Comparison of ENCODE assay signal across 10 cellular contexts in the genomic region with DNA sequence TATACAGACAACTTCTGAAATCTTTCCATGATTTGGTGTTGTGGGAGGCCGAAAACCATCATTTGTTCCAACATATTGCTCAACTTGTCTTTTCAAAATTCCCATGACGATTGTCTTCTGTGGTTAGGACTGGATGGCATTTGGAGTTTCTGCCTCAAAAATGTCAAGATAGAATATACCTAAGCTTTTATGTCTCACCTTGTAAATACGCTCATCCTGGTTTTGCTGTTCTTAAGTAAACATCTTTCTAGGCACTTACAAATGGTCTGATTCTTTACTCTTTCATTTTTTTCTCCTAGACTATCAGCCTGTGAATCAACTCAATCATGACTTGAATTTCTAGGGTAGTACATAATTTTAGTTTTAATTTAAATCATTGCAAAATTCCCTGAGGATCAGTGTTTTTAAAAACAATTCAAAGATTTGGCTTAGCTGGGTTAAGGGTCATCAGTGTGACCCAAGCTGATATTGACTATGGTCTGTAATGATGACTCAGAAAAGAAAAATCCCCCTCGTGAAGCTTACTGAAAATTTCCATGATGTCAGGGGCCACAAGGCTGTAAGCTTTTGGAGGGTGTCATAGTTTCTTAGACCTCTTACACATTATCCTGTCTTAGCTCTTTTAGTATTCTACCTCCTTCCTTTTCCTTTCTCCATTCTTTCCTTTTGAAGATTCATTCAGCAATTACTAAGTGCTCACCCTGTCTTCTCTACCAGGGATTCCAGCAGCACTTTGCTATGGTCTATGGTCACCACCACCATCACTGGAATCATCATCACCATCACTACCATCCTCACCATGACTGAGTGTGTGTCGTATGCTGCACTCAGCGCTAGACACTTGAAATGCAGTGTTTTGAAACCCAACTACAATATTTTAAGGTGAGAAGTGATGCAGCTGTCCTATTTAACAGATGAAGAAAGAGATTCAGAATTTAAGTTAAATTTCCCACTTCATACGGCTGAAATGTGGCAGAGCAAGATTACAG.
A peak's percentile ranks its signal among the peaks of the same experiment; 100 is the strongest.
DNase-seq lines count a peak whose midpoint lies in the region; ATAC-seq and FAIRE-seq lines count a peak whose summit lies in the region.
"Had no signal": no experiment of that assay in that cellular context is flagged by ENCODE, and none has a peak within 500 bp of the region (broad histone marks: within the 10 kb centered on the region; RNA-seq: fewer than 3 reads in every experiment).

No MANE protein-coding gene starts in this region.

- peak; percentile 76 for ATAC-seq in GM18502 (IDR thresholded peaks at IDR 0.05; ENCODE audit: poor library complexity, unreplicated experiment)
- peak; percentile 73 for ATAC-seq in HG02973 (IDR thresholded peaks at IDR 0.05; ENCODE audit: unreplicated experiment)
- ATAC-seq in activated naive CD8-positive, alpha-beta T cell treated with anti-CD3 and anti-CD28 coated beads, Interleukin-2, amount 50 U/mL, for 24 hours = peak; percentile 76

- no peak for FAIRE-seq in frontal cortex (lab: Jason Lieb, UNC)
- FAIRE-seq: keratinocyte had no signal

- peaks cover 18% of the 10 kb centered on the region for H3K4me1 Mint-ChIP-seq in activated naive CD8-positive, alpha-beta T cell treated with anti-CD3 and anti-CD28 coated beads, Interleukin-2, amount 50 U/mL, for 24 hours

- H3K27ac Mint-ChIP-seq in activated naive CD8-positive, alpha-beta T cell treated with anti-CD3 and anti-CD28 coated beads, Interleukin-2, amount 50 U/mL, for 24 hours = peak overlapping the region; percentile 21

- no peaks in the 10 kb centered on the region for H3K36me3 Mint-ChIP-seq in activated naive CD8-positive, alpha-beta T cell treated with anti-CD3 and anti-CD28 coated beads, Interleukin-2, amount 50 U/mL, for 24 hours (ENCODE audit: low read depth)

- DNase-seq in activated naive CD8-positive, alpha-beta T cell treated with anti-CD3 and anti-CD28 coated beads, Interleukin-2, amount 50 U/mL, for 24 hours = no peak
- DNase-seq in lung microvascular endothelial cell (ENCODE audit: low read depth in 2 of 2) = peak; percentile 10 to 84
- DNase-seq in activated CD4-positive, CD25-positive, alpha-beta regulatory T cell treated with anti-CD3 and anti-CD28 coated beads, Interleukin-2, amount 50 U/mL, for 72 hours = no peak
- no peak for DNase-seq in stimulated activated CD4-positive, alpha-beta T cell treated with anti-CD3 and anti-CD28 coated beads, Interleukin-2, amount 100 ng/mL, for 48 hours
- no peak for DNase-seq in frontal cortex (ENCODE audit: low spot score in 2 of 2)
- DNase-seq in stimulated activated CD4-positive, alpha-beta T cell treated with anti-CD3 and anti-CD28 coated beads, Interleukin-15, amount 100 ng/mL, for 24 hours = no peak
- DNase-seq: activated effector memory CD4-positive, alpha-beta T cell treated with Interleukin-2 at 50 U/mL for 16 hours had no signal

- peaks cover 6% of the 10 kb centered on the region for H3K27me3 Mint-ChIP-seq in activated naive CD8-positive, alpha-beta T cell treated with anti-CD3 and anti-CD28 coated beads, Interleukin-2, amount 50 U/mL, for 24 hours

- peak overlapping the region; percentile 22 for H3K4me3 Mint-ChIP-seq in activated naive CD8-positive, alpha-beta T cell treated with anti-CD3 and anti-CD28 coated beads, Interleukin-2, amount 50 U/mL, for 24 hours

- H3K9me3 Mint-ChIP-seq in activated naive CD8-positive, alpha-beta T cell treated with anti-CD3 and anti-CD28 coated beads, Interleukin-2, amount 50 U/mL, for 24 hours = peaks cover 3% of the 10 kb centered on the region

Comparison
In these comparisons a context has a peak if more than half of its experiments do, and no peak if none do; other contexts are left out.
1. DNase-seq: peak in lung microvascular endothelial cell (2 of 2); none in activated naive CD8-positive, alpha-beta T cell treated with anti-CD3 and anti-CD28 coated beads, Interleukin-2, amount 50 U/mL, for 24 hours (single experiment), activated CD4-positive, CD25-positive, alpha-beta regulatory T cell treated with anti-CD3 and anti-CD28 coated beads, Interleukin-2, amount 50 U/mL, for 72 hours (single experiment), stimulated activated CD4-positive, alpha-beta T cell treated with anti-CD3 and anti-CD28 coated beads, Interleukin-2, amount 100 ng/mL, for 48 hours (0 of 2), frontal cortex (0 of 2) and stimulated activated CD4-positive, alpha-beta T cell treated with anti-CD3 and anti-CD28 coated beads, Interleukin-15, amount 100 ng/mL, for 24 hours (single experiment).
2. Peak in every context shown above with its lines, with median percentiles within 50 percentile points of each other: ATAC-seq.